Comparison of ENCODE assay signal across 29 cellular contexts in the genomic region with DNA sequence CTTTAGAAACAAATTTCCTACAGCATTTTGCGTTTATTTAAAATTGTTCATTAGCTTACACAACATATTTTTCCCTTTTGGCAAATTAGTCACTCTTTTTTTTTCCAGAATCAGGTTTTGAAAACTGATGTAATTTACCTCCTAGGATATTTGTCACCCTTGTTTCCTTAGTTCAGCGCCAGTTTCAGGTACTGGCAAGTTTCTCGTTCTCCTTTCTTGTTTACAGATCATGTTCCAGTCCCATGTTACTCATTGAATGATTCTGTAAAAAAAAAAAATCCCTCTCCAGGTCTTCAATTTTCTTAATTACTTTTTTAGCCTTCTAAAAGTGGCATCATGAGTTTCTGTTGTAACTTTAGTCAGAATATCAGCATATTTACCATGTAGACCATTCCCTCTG. TPM values are rescaled to one million over a fixed set of nuclear protein-coding genes. Genes with fewer than 3 reads are reported as not detected.
DNase-seq lines count a peak whose midpoint lies in the region; ATAC-seq, FAIRE-seq and TF ChIP-seq lines count a peak whose summit lies in the region.
"Had no signal": no experiment of that assay in that cellular context is flagged by ENCODE, and none has a peak within 500 bp of the region (broad histone marks: within the 10 kb centered on the region; RNA-seq: fewer than 3 reads in every experiment).

No MANE protein-coding gene starts in this region.

- peaks cover 5% of the 10 kb centered on the region for H3K36me3 ChIP-seq in RWPE2 (ENCODE audit: low read depth)
- no peaks in the 10 kb centered on the region for H3K36me3 ChIP-seq in bronchial epithelial cell (ENCODE audit: control insufficient read depth, insufficient read depth, low read length)
- no peaks in the 10 kb centered on the region for H3K36me3 ChIP-seq in pancreas
- H3K36me3 ChIP-seq: BE2C, heart right ventricle had no signal

- WGBS in pancreas, 2 donors, result 31 to 32% methylated on average over 3 of the region's 3 CpGs

- H3K4me3 Mint-ChIP-seq in activated naive CD4-positive, alpha-beta T cell treated with anti-CD3 and anti-CD28 coated beads, Interleukin-2, amount 50 U/mL, for 24 hours, result peak overlapping the region; percentile 50
- H3K4me3 Mint-ChIP-seq: activated CD8-positive, alpha-beta memory T cell treated with anti-CD3 and anti-CD28 coated beads, Interleukin-2, amount 10 ng/mL, durations not matched to agents 7 days and 5 days; central memory CD8-positive, alpha-beta T cell; endodermal cell; mesothelial cell of epicardium; stimulated activated memory B cell treated with anti-CD40 and anti-IgM and Interleukin-4, amounts not matched to agents 10 μg/mL and 1 μg/mL and 100 μg/mL, for 72 hours had no signal

- no peaks in the 10 kb centered on the region for H3K9me3 ChIP-seq in RWPE2 (ENCODE audit: severe bottlenecking)
- no peaks in the 10 kb centered on the region for H3K9me3 ChIP-seq in pancreas
- H3K9me3 ChIP-seq: BE2C, heart right ventricle had no signal

- H3K4me3 ChIP-seq in RWPE2 (ENCODE audit: severe bottlenecking), result no peak overlapping the region
- H3K4me3 ChIP-seq in bronchial epithelial cell (ENCODE audit: low read depth, low read length), result peak overlapping the region; percentile 2
- no peak overlapping the region for H3K4me3 ChIP-seq in pancreas
- H3K4me3 ChIP-seq: heart right ventricle, skin epidermis had no signal

- no peak for DNase-seq in activated naive CD4-positive, alpha-beta T cell (lab: John Stamatoyannopoulos, UW)
- DNase-seq in RWPE2 (ENCODE audit: low spot score) (no peak), bronchial epithelial cell (ENCODE audit: low read depth) (peak; percentile 96), pancreas (no peak), GM10266 (ENCODE audit: extremely low spot score) (no peak)
- DNase-seq: activated CD4-positive, alpha-beta T cell treated with anti-CD3 and anti-CD28 coated beads for 48 hours; activated CD8-positive, alpha-beta memory T cell treated with anti-CD3 and anti-CD28 coated beads, Interleukin-2, amount 10 ng/mL, durations not matched to agents 7 days and 5 days; BE2C; CD8-positive, alpha-beta memory T cell; DMS 273 treated with DMSO at 0.1 percent for 48 hours; endodermal cell; heart right ventricle; MM.1S; NCI-H1105 treated with DMSO at 0.1 percent for 48 hours; NCI-H187 treated with DMSO at 0.1 percent for 48 hours; NCI-H526; occipital lobe had no signal

- no peaks in the 10 kb centered on the region for H3K27me3 Mint-ChIP-seq in activated naive CD4-positive, alpha-beta T cell treated with anti-CD3 and anti-CD28 coated beads, Interleukin-2, amount 50 U/mL, for 24 hours

- H3K4me1 ChIP-seq in RWPE2 (ENCODE audit: insufficient read depth, poor library complexity, severe bottlenecking) (peaks cover 31% of the 10 kb centered on the region), pancreas (no peaks in the 10 kb centered on the region)

- TF ChIP-seq CTCF in RWPE2 (IDR thresholded peaks at IDR 0.05; ENCODE audit: poor library complexity, severe bottlenecking) (no peak), bronchial epithelial cell (IDR thresholded peaks at IDR 0.05; ENCODE audit: insufficient read depth, low read length, severe bottlenecking) (no peak), pancreas (IDR thresholded peaks at IDR 0.05) (no peak), GM10266 (IDR thresholded peaks at IDR 0.05; ENCODE audit: control insufficient read depth, insufficient read depth, low read depth, missing control alignments) (no peak)

- H3K9me3 Mint-ChIP-seq in activated naive CD4-positive, alpha-beta T cell treated with anti-CD3 and anti-CD28 coated beads, Interleukin-2, amount 50 U/mL, for 24 hours, result no peaks in the 10 kb centered on the region
- H3K9me3 Mint-ChIP-seq: activated T-helper 2 cell treated with anti-CD3 and anti-CD28 coated beads, Interferon-gamma antibody, Interleukin-2, Interleukin-4, amounts not matched to agents 10 μg/mL and 5 μg/mL and 100 μg/mL, durations not matched to agents 14 hours and 24 hours and 36 hours; CD8-positive, alpha-beta memory T cell; central memory CD8-positive, alpha-beta T cell; endodermal cell; mesothelial cell of epicardium; stimulated activated memory B cell treated with anti-CD40 and anti-IgM and Interleukin-4, amounts not matched to agents 10 μg/mL and 1 μg/mL and 100 μg/mL, for 72 hours had no signal

- 0 out of 3 replicates have a peak, but pooled peaks have one; percentile 19 for ATAC-seq in RWPE2 (ENCODE audit: low read depth)
- ATAC-seq in pancreas, result no peak
- ATAC-seq in HG03175 (IDR thresholded peaks at IDR 0.05; ENCODE audit: unreplicated experiment), result no peak
- ATAC-seq in HG03045 (IDR thresholded peaks at IDR 0.05; ENCODE audit: unreplicated experiment), result no peak
- ATAC-seq: activated CD8-positive, alpha-beta memory T cell treated with anti-CD3 and anti-CD28 coated beads, Interleukin-2, amount 10 ng/mL, durations not matched to agents 7 days and 5 days; heart right ventricle; Right ventricle myocardium inferior; stimulated activated memory B cell treated with anti-CD40 and anti-IgM and Interleukin-4, amounts not matched to agents 10 μg/mL and 1 μg/mL and 100 μg/mL, for 72 hours had no signal

- peaks cover 45% of the 10 kb centered on the region for H3K4me1 Mint-ChIP-seq in activated naive CD4-positive, alpha-beta T cell treated with anti-CD3 and anti-CD28 coated beads, Interleukin-2, amount 50 U/mL, for 24 hours

- peak overlapping the region; percentile 20 for H3K27ac Mint-ChIP-seq in activated naive CD4-positive, alpha-beta T cell treated with anti-CD3 and anti-CD28 coated beads, Interleukin-2, amount 50 U/mL, for 24 hours
- H3K27ac Mint-ChIP-seq: activated CD8-positive, alpha-beta memory T cell treated with anti-CD3 and anti-CD28 coated beads, Interleukin-2, amount 10 ng/mL, durations not matched to agents 7 days and 5 days; activated T-helper 2 cell treated with anti-CD3 and anti-CD28 coated beads, Interferon-gamma antibody, Interleukin-2, Interleukin-4, amounts not matched to agents 10 μg/mL and 5 μg/mL and 100 μg/mL, durations not matched to agents 14 hours and 24 hours and 36 hours; endodermal cell; mesothelial cell of epicardium; stimulated activated memory B cell treated with anti-CD40 and anti-IgM and Interleukin-4, amounts not matched to agents 10 μg/mL and 1 μg/mL and 100 μg/mL, for 72 hours had no signal

- FAIRE-seq in bronchial epithelial cell (lab: Jason Lieb, UNC), result no peak
- FAIRE-seq in pancreas (lab: Jason Lieb, UNC), result peak; percentile 49
- FAIRE-seq: frontal cortex had no signal

- H3K36me3 Mint-ChIP-seq in activated naive CD4-positive, alpha-beta T cell treated with anti-CD3 and anti-CD28 coated beads, Interleukin-2, amount 50 U/mL, for 24 hours, result no peaks in the 10 kb centered on the region
- H3K36me3 Mint-ChIP-seq: activated CD8-positive, alpha-beta memory T cell treated with anti-CD3 and anti-CD28 coated beads, Interleukin-2, amount 10 ng/mL, durations not matched to agents 7 days and 5 days; CD8-positive, alpha-beta memory T cell; mesothelial cell of epicardium; stimulated activated memory B cell treated with anti-CD40 and anti-IgM and Interleukin-4, amounts not matched to agents 10 μg/mL and 1 μg/mL and 100 μg/mL, for 72 hours had no signal

- intact Hi-C loops in pancreas (cut with DNase I), result no loop called here

- H3K27me3 ChIP-seq in RWPE2 (ENCODE audit: insufficient read depth, poor library complexity, severe bottlenecking) (no peaks in the 10 kb centered on the region), bronchial epithelial cell (ENCODE audit: control insufficient read depth, insufficient read depth, low read length) (no peaks in the 10 kb centered on the region), pancreas (peaks cover 0 to 14% (median 0%) of the 10 kb centered on the region in 4 donors)

- peak overlapping the region; percentile 43 for H3K27ac ChIP-seq in RWPE2 (ENCODE audit: poor library complexity, severe bottlenecking)
- no peak overlapping the region for H3K27ac ChIP-seq in pancreas
- H3K27ac ChIP-seq: heart right ventricle, HL-60, KMS-11, skin epidermis had no signal

RNA-seq across cellular contexts. Expression of gene PPP4R4, which starts 2.7 kb away (rescaled TPM):
- 14.0 and 23.8 TPM in 2 replicates for total RNA-seq in bronchial epithelial cell
- 1 to 10 TPM in 1 of 6 donors, under 1 TPM in 5; 0.56 to 1.3 (median 0.66) TPM for total RNA-seq in pancreas
- polyA plus RNA-seq in pancreas, result 1 to 10 TPM in 1 of 2 donors, under 1 TPM in 1; 0.19 to 1.2 TPM

RNA-seq across cellular contexts. Expression of gene IFI27L2, which starts 47.4 kb away (rescaled TPM):
- 44.5 and 124 TPM in 2 replicates for total RNA-seq in bronchial epithelial cell
- 10 to 100 TPM in 3 of 6 donors, 1 to 10 TPM in 3; 5.4 to 20.2 (median 10.0) TPM for total RNA-seq in pancreas
- polyA plus RNA-seq in pancreas, result 10 to 100 TPM; 38.7 to 90.7 TPM
